ENCODE assay signal across 13 cellular contexts in the genomic region with DNA sequence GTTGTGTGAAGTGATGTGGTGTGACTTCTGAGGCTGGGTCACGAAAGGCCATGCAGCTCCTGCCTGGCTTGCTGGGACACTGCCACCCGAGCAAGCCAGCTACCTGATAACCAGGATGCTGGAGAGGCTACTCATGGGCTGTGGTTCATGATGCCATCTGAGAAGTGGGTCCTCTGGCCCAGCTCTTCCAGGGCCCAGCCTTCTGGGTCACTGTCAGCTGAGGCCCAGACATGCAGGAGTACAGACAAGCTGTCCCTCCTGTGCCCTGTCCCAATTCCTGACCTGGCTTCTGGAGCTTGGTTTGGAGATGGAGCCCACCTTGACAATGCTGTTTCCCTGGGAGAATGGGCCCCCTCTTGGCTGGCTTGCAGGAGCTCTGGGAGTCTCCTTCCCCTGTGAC.
A peak's percentile ranks its signal among the peaks of the same experiment; 100 is the strongest.
DNase-seq lines count a peak whose midpoint lies in the region; ATAC-seq, FAIRE-seq and TF ChIP-seq lines count a peak whose summit lies in the region.
"Had no signal": no experiment of that assay in that cellular context is flagged by ENCODE, and none has a peak within 500 bp of the region (broad histone marks: within the 10 kb centered on the region; RNA-seq: fewer than 3 reads in every experiment).

No MANE protein-coding gene starts in this region.

- peak overlapping the region; percentile 78 for H3K4me3 Mint-ChIP-seq in activated T-cell treated with anti-CD3 and anti-CD28 coated beads, Interleukin-2, amount 50 U/mL, for 24 hours

- no peaks in the 10 kb centered on the region for H3K9me3 Mint-ChIP-seq in activated T-cell treated with anti-CD3 and anti-CD28 coated beads, Interleukin-2, amount 50 U/mL, for 24 hours
- H3K9me3 Mint-ChIP-seq: type B pancreatic cell had no signal

- BruUV-seq in HepG2 (replicated peaks; lab: Mats Ljungman, UMichigan): no TSS peak

- H3K9me3 ChIP-seq in HepG2 (ENCODE audit: low read length): no peaks in the 10 kb centered on the region
- no peaks in the 10 kb centered on the region for H3K9me3 ChIP-seq in right lobe of liver
- no peaks in the 10 kb centered on the region for H3K9me3 ChIP-seq in mucosa of stomach (ENCODE audit: control insufficient read depth, low read length)

- DNase-seq in HepG2 (ENCODE audit: low spot score) (no peak), right lobe of liver (no peak), DMS53 treated with DMSO at 0.1 percent for 48 hours (lab: John Stamatoyannopoulos, UW; ENCODE audit: unreplicated experiment) (no peak)
- peak; percentile 40 for DNase-seq in activated T-cell treated with anti-CD3 and anti-CD28 coated beads, Interleukin-2, amount 50 U/mL, for 24 hours
- DNase-seq: activated CD4-positive, alpha-beta T cell treated with anti-CD3 and anti-CD28 coated beads, Interleukin-2, amount 50 U/mL, for 4 hours; AML-193; NCI-H1694 had no signal

- peaks cover 0 to 2% of the 10 kb centered on the region in 2 experiments; a peak in 2 of 5 replicates for H3K36me3 ChIP-seq in HepG2 (replicated peaks in 1 of 2; ENCODE audit: control insufficient read depth in 1 of 2, insufficient read depth in 2 of 2, low read length in 2 of 2)
- H3K36me3 ChIP-seq in right lobe of liver: no peaks in the 10 kb centered on the region
- H3K36me3 ChIP-seq in mucosa of stomach (ENCODE audit: control insufficient read depth, insufficient read depth, low read length): no peaks in the 10 kb centered on the region

- no peaks in the 10 kb centered on the region for H3K27me3 Mint-ChIP-seq in activated T-cell treated with anti-CD3 and anti-CD28 coated beads, Interleukin-2, amount 50 U/mL, for 24 hours
- H3K27me3 Mint-ChIP-seq: activated naive CD8-positive, alpha-beta T cell had no signal

- H3K36me3 Mint-ChIP-seq in activated T-cell treated with anti-CD3 and anti-CD28 coated beads, Interleukin-2, amount 50 U/mL, for 24 hours (ENCODE audit: low read depth): peaks cover 2% of the 10 kb centered on the region
- H3K36me3 Mint-ChIP-seq: activated naive CD8-positive, alpha-beta T cell; type B pancreatic cell had no signal

- intact Hi-C loops in HepG2 (cut with micrococcal nuclease; ENCODE audit: unreplicated experiment) (loop anchor here (2.0 to 10.0 kb wide), 3 partner anchors 36 to 402 kb away; partner anchors contain the start of gene DHX35), right lobe of liver (cut with DNase I) (no loop called here)

- TF ChIP-seq CTCF in HepG2 (CRISPR knock-in tag; IDR thresholded peaks at IDR 0.05) (no peak), right lobe of liver (IDR thresholded peaks at IDR 0.05) (no peak)

- TF ChIP-seq POLR2A in HepG2 (IDR thresholded peaks at IDR 0.05; ENCODE audit: insufficient read depth in 1 of 2, low read depth in 2 of 2, low read length in 2 of 2): no peak
- no peak for TF ChIP-seq POLR2A in right lobe of liver (IDR thresholded peaks at IDR 0.05)

- H3K27me3 ChIP-seq in HepG2 (ENCODE audit: control insufficient read depth in 1 of 2, insufficient read depth in 2 of 2, low read length in 2 of 2): peaks cover 0 to 5% of the 10 kb centered on the region in 2 experiments; a peak in 2 of 5 replicates
- no peaks in the 10 kb centered on the region for H3K27me3 ChIP-seq in right lobe of liver
- H3K27me3 ChIP-seq in mucosa of stomach (ENCODE audit: control insufficient read depth, insufficient read depth, low read length): no peaks in the 10 kb centered on the region

- no peak overlapping the region for H3K27ac Mint-ChIP-seq in activated T-cell treated with anti-CD3 and anti-CD28 coated beads, Interleukin-2, amount 50 U/mL, for 24 hours

- peak overlapping the region; percentile 100 for H3K4me2 ChIP-seq in HepG2 (ENCODE audit: low read depth, low read length)

- H3K4me1 ChIP-seq in HepG2 (ENCODE audit: insufficient read depth, low read length): peaks cover 22% of the 10 kb centered on the region
- peaks cover 0 to 4% (median under 1%) of the 10 kb centered on the region in 4 donors for H3K4me1 ChIP-seq in right lobe of liver
- H3K4me1 ChIP-seq in mucosa of stomach (ENCODE audit: control insufficient read depth, insufficient read depth, low read length): peaks cover 6% of the 10 kb centered on the region

- no peak for FAIRE-seq in HepG2 (lab: Jason Lieb, UNC)

- WGBS in HepG2 (ENCODE audit: low lambda C conversion rate): 51% methylated on average over 2 of the region's 2 CpGs
- no CpG with 5 or more reads among the region's 2 CpGs for WGBS in right lobe of liver (ENCODE audit: insufficient coverage, low coverage, low lambda C conversion rate, missing lambda C conversion rate)

- H3K79me2 ChIP-seq in HepG2 (ENCODE audit: insufficient read depth, low read length): no peaks in the 10 kb centered on the region

- CTCF ChIA-PET in HepG2 (lab: Yijun Ruan, JAX; ENCODE audit: low intra/inter-chr PET ratio, low total read pairs): interaction anchor here (1.3 to 4.8 kb wide), 3 partner anchors 31 to 155 kb away, joined by 3 to 96 read pairs (median 4); partner anchors contain the start of gene FAM83D

- no peak for TF ChIP-seq EP300 in HepG2 (IDR thresholded peaks at IDR 0.05; ENCODE audit: low read depth in 2 of 2, low read length in 2 of 2)
- TF ChIP-seq EP300 in HepG2 (CRISPR knock-in tag; IDR thresholded peaks at IDR 0.05; ENCODE audit: borderline replicate concordance): no peak

- H3K27ac ChIP-seq in HepG2 (ENCODE audit: extremely low read length, insufficient read depth, low read length) (no peak overlapping the region), right lobe of liver (no peak overlapping the region)

- TF ChIP-seq RAD21 in HepG2 (CRISPR knock-in tag; IDR thresholded peaks at IDR 0.05): no peak

- peaks cover 7% of the 10 kb centered on the region for H3K4me1 Mint-ChIP-seq in activated T-cell treated with anti-CD3 and anti-CD28 coated beads, Interleukin-2, amount 50 U/mL, for 24 hours (ENCODE audit: low read depth)

- ATAC-seq in HepG2: peak; percentile 3
- no peak for ATAC-seq in right lobe of liver
- ATAC-seq in HG02840 (IDR thresholded peaks at IDR 0.05; ENCODE audit: low FRiP score, unreplicated experiment): no peak
- no peak for ATAC-seq in HG03139 (IDR thresholded peaks at IDR 0.05; ENCODE audit: unreplicated experiment)
- ATAC-seq in HG02798 (IDR thresholded peaks at IDR 0.05; ENCODE audit: poor library complexity, unreplicated experiment): no peak

- H3K9ac ChIP-seq in HepG2 (ENCODE audit: insufficient read depth, low read depth, low read length) (peak overlapping the region; percentile 75; the same call in 1 of the 2 replicates), mucosa of stomach (ENCODE audit: low read length) (peak overlapping the region; percentile 90)

- H3K4me3 ChIP-seq in HepG2 (replicated peaks in 1 of 3; ENCODE audit: insufficient read depth in 1 of 3, low read depth in 2 of 3, low read length in 3 of 3): peak overlapping the region; percentile 63 to 89 (median 76)
- no peak overlapping the region for H3K4me3 ChIP-seq in right lobe of liver
- H3K4me3 ChIP-seq in mucosa of stomach (ENCODE audit: low read length): no peak overlapping the region

- POLR2A ChIA-PET in HepG2 (lab: Yijun Ruan, JAX): interaction anchor here (1.0 to 3.1 kb wide), 6 partner anchors 12 to 123 kb away, joined by 4 to 20 read pairs (median 6); partner anchors contain the start of genes DHX35 and FAM83D

- H2AFZ ChIP-seq in HepG2 (ENCODE audit: low read length): no peak overlapping the region

- in situ Hi-C loops in HepG2 (cut with HindIII; ENCODE audit: extremely low pct_ligation_motif_present, low pct_unique_long_range_greater_than_20kb): loop anchor here (5.0 to 25.0 kb wide), 3 partner anchors 33 to 412 kb away; no protein-coding TSS in a partner anchor

- no peaks in the 10 kb centered on the region for H4K20me1 ChIP-seq in HepG2 (ENCODE audit: insufficient read depth, low read length)

TF ChIP-seq in HepG2, 621 proteins besides CTCF, POLR2A, EP300 and RAD21:
- TF ChIP-seq TGIF2 (CRISPR knock-in tag; IDR thresholded peaks at IDR 0.05) (peak; percentile 10; the same call in 1 of the 2 replicates), NFATC3 (CRISPR knock-in tag; IDR thresholded peaks at IDR 0.05) (no peak), NKX3-1 (CRISPR knock-in tag; IDR thresholded peaks at IDR 0.05) (no peak), ZNF660 (CRISPR knock-in tag; IDR thresholded peaks at IDR 0.05; ENCODE audit: borderline replicate concordance, low read depth) (no peak), CC2D1A (CRISPR knock-in tag; IDR thresholded peaks at IDR 0.05) (0 out of 2 replicates have a peak, but pooled peaks have one; percentile 70), BRCA1 (CRISPR knock-in tag; IDR thresholded peaks at IDR 0.05) (no peak), ZNF160 (CRISPR knock-in tag; IDR thresholded peaks at IDR 0.05) (no peak), CHD2 (IDR thresholded peaks at IDR 0.05; ENCODE audit: low read depth, low read length) (no peak), ZNF605 (CRISPR knock-in tag; IDR thresholded peaks at IDR 0.05) (no peak), RARG (CRISPR knock-in tag; IDR thresholded peaks at IDR 0.05; ENCODE audit: low read depth) (no peak), ZNF629 (CRISPR knock-in tag; conservative IDR thresholded peaks at IDR 0.05) (peak; percentile 72), ZNF101 (CRISPR knock-in tag; IDR thresholded peaks at IDR 0.05; ENCODE audit: borderline replicate concordance, low read depth) (no peak), CEBPB (IDR thresholded peaks at IDR 0.05; ENCODE audit: borderline replicate concordance, low read depth, low read length) (no peak), ZNF691 (CRISPR knock-in tag; IDR thresholded peaks at IDR 0.05; ENCODE audit: borderline replicate concordance, low read depth) (0 out of 2 replicates have a peak, but pooled peaks have one; percentile 12)
- TF ChIP-seq, protein P1, sequence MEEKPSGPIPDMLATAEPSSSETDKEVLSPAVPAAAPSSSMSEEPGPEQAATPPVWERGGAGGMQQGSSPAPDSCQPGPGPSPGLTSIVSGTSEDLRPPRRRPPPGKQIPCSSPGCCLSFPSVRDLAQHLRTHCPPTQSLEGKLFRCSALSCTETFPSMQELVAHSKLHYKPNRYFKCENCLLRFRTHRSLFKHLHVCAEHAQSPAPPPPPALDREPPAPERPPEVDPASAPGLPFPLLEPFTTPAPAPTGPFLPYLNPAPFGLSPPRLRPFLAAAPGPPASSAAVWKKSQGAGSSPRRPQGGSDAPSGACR (CRISPR knock-in tag; IDR thresholded peaks at IDR 0.05): no peak
TF ChIP-seq in HepG2: peak in this region for 4.

Comparison
In these comparisons a context has a peak if more than half of its experiments do, and no peak if none do; other contexts are left out.
1. H3K4me3 ChIP-seq: peak in HepG2 (3 of 3); none in right lobe of liver (0 of 3) and mucosa of stomach (single experiment).